In the genomic region with DNA sequence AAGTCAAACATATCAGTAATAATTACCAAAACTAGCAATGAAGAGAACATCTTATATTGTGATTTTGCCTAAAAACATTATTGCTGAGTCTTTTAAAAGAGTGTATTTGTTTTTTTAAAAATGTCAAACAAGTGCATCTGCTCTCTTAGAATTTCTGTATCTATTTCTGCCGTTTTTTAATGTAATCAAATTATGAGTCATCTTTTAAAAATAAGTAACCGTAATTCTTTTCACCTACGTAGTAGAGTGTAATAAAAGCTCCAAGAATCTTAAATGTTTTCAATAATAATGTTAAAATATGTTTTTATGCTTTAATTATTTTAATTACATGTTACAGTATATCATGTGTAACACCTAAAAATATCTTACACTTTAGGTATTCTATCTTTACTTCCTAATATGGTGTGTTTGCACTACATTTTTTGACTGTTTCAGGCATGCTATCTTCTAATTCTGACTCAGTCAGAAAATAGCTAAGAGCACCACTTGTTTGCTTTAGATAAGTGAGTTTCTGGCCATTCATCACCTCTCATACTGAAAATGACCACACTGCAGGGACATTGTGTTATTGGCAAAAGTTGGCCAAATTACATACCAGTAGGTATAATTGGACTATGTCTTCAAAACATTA, we compare ENCODE assay signal across 1 cellular context.
A peak's percentile ranks its signal among the peaks of the same experiment; 100 is the strongest.
TF ChIP-seq lines count a peak whose summit lies in the region.

No MANE protein-coding gene starts in this region.

TF ChIP-seq in HCT116, 20 proteins besides CTCF, POLR2A, EP300 and RAD21 (continued from another document):
- TF ChIP-seq CBX3 (IDR thresholded peaks at IDR 0.05; ENCODE audit: low read depth), result peak; percentile 42; the same call in 1 of the 2 replicates
- peak; percentile 40; the same call in 1 of the 2 replicates for TF ChIP-seq SIN3A (IDR thresholded peaks at IDR 0.05; ENCODE audit: low read depth)
- no peak for TF ChIP-seq POLR2AphosphoS5 (IDR thresholded peaks at IDR 0.05; ENCODE audit: low read depth, low read length)
- TF ChIP-seq, protein P1, sequence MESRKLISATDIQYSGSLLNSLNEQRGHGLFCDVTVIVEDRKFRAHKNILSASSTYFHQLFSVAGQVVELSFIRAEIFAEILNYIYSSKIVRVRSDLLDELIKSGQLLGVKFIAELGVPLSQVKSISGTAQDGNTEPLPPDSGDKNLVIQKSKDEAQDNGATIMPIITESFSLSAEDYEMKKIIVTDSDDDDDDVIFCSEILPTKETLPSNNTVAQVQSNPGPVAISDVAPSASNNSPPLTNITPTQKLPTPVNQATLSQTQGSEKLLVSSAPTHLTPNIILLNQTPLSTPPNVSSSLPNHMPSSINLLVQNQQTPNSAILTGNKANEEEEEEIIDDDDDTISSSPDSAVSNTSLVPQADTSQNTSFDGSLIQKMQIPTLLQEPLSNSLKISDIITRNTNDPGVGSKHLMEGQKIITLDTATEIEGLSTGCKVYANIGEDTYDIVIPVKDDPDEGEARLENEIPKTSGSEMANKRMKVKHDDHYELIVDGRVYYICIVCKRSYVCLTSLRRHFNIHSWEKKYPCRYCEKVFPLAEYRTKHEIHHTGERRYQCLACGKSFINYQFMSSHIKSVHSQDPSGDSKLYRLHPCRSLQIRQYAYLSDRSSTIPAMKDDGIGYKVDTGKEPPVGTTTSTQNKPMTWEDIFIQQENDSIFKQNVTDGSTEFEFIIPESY (IDR thresholded peaks at IDR 0.05; ENCODE audit: extremely low read depth, insufficient replicate concordance, low read length), result no peak
- TF ChIP-seq CEBPB (IDR thresholded peaks at IDR 0.05; ENCODE audit: low read depth), result 0 out of 2 replicates have a peak, but pooled peaks have one; percentile 44
- peak; percentile 79 for TF ChIP-seq SP1 (IDR thresholded peaks at IDR 0.05; ENCODE audit: low read depth)
